In genomic region chr7:6930787-6931186, GRCh38 we compare ENCODE assay signal across 8 cellular contexts.
DNase-seq lines count a peak whose midpoint lies in the region; ATAC-seq, FAIRE-seq and TF ChIP-seq lines count a peak whose summit lies in the region.
"Not testable (repeated sequence)": the region's sequence is repeated elsewhere in the genome, so short reads cannot be mapped to it uniquely, and the experiment has no call there.

No MANE protein-coding gene starts in this region.

- not testable (repeated sequence) for TF ChIP-seq EP300 in H1 (IDR thresholded peaks at IDR 0.05; ENCODE audit: borderline replicate concordance in 1 of 2, low read depth in 2 of 2, low read length in 2 of 2); sigmoid colon (IDR thresholded peaks at IDR 0.05); tibial nerve (IDR thresholded peaks at IDR 0.05)

- 18% methylated on average over 9 of the region's 11 CpGs; no CpG with 5 or more reads in 1 of the 2 experiments for WGBS in H1 (ENCODE audit: extremely low coverage in 1 of 2, insufficient coverage in 1 of 2, insufficient read length in 1 of 2, insufficient replicate concordance in 2 of 2, low coverage in 1 of 2, low lambda C conversion rate in 2 of 2, missing lambda C conversion rate in 1 of 2), 2 experiments
- 10% methylated on average over 8 of the region's 11 CpGs for WGBS in liver
- 3 to 9% methylated on average over 9 to 10 of the region's 11 CpGs for WGBS in sigmoid colon, 2 donors
- WGBS in tibial nerve, 2 donors: 8 to 9% methylated on average over 11 of the region's 11 CpGs

- peak; percentile 23 for DNase-seq in Daoy (ENCODE audit: low read depth)
- DNase-seq in NCI-H1092 treated with DMSO at 0.1 percent for 48 hours (lab: John Stamatoyannopoulos, UW): peak; percentile 42
- peak; percentile 63 for DNase-seq in WERI-Rb-1
- DNase-seq in activated T-cell treated with anti-CD3 and anti-CD28 coated beads, Interleukin-2, amount 50 U/mL, for 72 hours: peak; percentile 46 to 47
- peak in 1 of 2 experiments; percentile 82 for DNase-seq in H1 (ENCODE audit: low read depth in 1 of 2, low spot score in 2 of 2)
- not testable (repeated sequence) for DNase-seq in sigmoid colon
- DNase-seq in tibial nerve (ENCODE audit: low spot score in 2 of 2): peak; percentile 21 to 44

- TF ChIP-seq CTCF in WERI-Rb-1 (IDR thresholded peaks at IDR 0.05; ENCODE audit: low read depth, low read length) (peak; percentile 37; the same call in 1 of the 2 replicates), H1 (IDR thresholded peaks at IDR 0.05; ENCODE audit: control extremely low read depth in 1 of 3, insufficient read depth in 1 of 3, low read depth in 1 of 3, low read length in 3 of 3) (peak in 1 of 3 experiments; percentile 21; a peak in 1 of 4 replicates), liver (IDR thresholded peaks at IDR 0.05; ENCODE audit: low read depth, low read length, missing input control) (peak; percentile 16), sigmoid colon (IDR thresholded peaks at IDR 0.05) (peak in 3 of 4 experiments; percentile 13 to 56 (median 26)), tibial nerve (IDR thresholded peaks at IDR 0.05) (peak in 3 of 5 experiments; percentile 21 to 37 (median 25))

- not testable (repeated sequence) for ATAC-seq in activated T-cell treated with anti-CD3 and anti-CD28 coated beads, Interleukin-2, amount 50 U/mL, for 72 hours (replicated peaks in 1 of 2)

- CTCF ChIA-PET in H1 (lab: Charles Lee; ENCODE audit: partially characterized antibody): interaction anchor here (0.9 to 1.3 kb wide), 2 partner anchors 272 to 421 kb away, joined by 3 read pairs; no protein-coding TSS in a partner anchor

- not testable (repeated sequence) for H2BK5ac ChIP-seq in H1 (ENCODE audit: low read depth, low read length)

- H3K4me2 ChIP-seq in H1 (ENCODE audit: insufficient read depth in 1 of 2, low read depth in 2 of 2, low read length in 2 of 2): not testable (repeated sequence)

- H3K27me3 ChIP-seq in WERI-Rb-1 (ENCODE audit: insufficient read depth, low read depth, severe bottlenecking); H1 (replicated peaks in 1 of 4; ENCODE audit: control insufficient read depth in 3 of 4, extremely low read depth in 1 of 4, insufficient read depth in 3 of 4, low read length in 3 of 4); liver (ENCODE audit: control insufficient read depth in 4 of 4, insufficient read depth in 4 of 4, low read length in 3 of 4); sigmoid colon; tibial nerve: not testable (repeated sequence)

- not testable (repeated sequence) for H3K36me3 Mint-ChIP-seq in activated T-cell treated with anti-CD3 and anti-CD28 coated beads, Interleukin-2, amount 50 U/mL, for 72 hours (ENCODE audit: insufficient read depth in 2 of 2)

- H3K23me2 ChIP-seq in H1 (ENCODE audit: low read depth, low read length): not testable (repeated sequence)

- peaks cover 11% of the 10 kb centered on the region for H3K4me1 Mint-ChIP-seq in activated T-cell treated with anti-CD3 and anti-CD28 coated beads, Interleukin-2, amount 50 U/mL, for 72 hours (ENCODE audit: low read depth)

- TF ChIP-seq POLR2A in H1 (IDR thresholded peaks at IDR 0.05; ENCODE audit: control extremely low read depth in 1 of 2, low read depth in 2 of 2, low read length in 2 of 2); sigmoid colon (IDR thresholded peaks at IDR 0.05); tibial nerve (IDR thresholded peaks at IDR 0.05): not testable (repeated sequence)

- not testable (repeated sequence) for H2AFZ ChIP-seq in H1 (ENCODE audit: low read length)

- H2BK15ac ChIP-seq in H1 (ENCODE audit: low read length): not testable (repeated sequence)

- H3K27ac ChIP-seq in WERI-Rb-1; H1 (ENCODE audit: low read depth, low read length); liver (ENCODE audit: low read depth in 1 of 2, low read length in 2 of 2); sigmoid colon; tibial nerve: not testable (repeated sequence)

- not testable (repeated sequence) for H2BK120ac ChIP-seq in H1 (replicated peaks; ENCODE audit: low read depth, low read length)

- not testable (repeated sequence) for H2BK12ac ChIP-seq in H1 (ENCODE audit: low read depth, low read length)

- H3K9ac ChIP-seq in H1 (replicated peaks in 1 of 4; ENCODE audit: extremely low read depth in 1 of 4, low read depth in 3 of 4, low read length in 3 of 4); liver (ENCODE audit: low read depth in 1 of 2, low read length in 2 of 2): not testable (repeated sequence)

- not testable (repeated sequence) for H3K27ac Mint-ChIP-seq in activated T-cell treated with anti-CD3 and anti-CD28 coated beads, Interleukin-2, amount 50 U/mL, for 72 hours

- H3K18ac ChIP-seq in H1 (ENCODE audit: extremely low read depth, low read length): not testable (repeated sequence)

- H4K5ac ChIP-seq in H1 (ENCODE audit: insufficient read length, low read depth, low read length): not testable (repeated sequence)

- POLR2A ChIA-PET in H1 (lab: Charles Lee; ENCODE audit: partially characterized antibody): not testable (repeated sequence)

- not testable (repeated sequence) for H3K36me3 ChIP-seq in WERI-Rb-1; H1 (ENCODE audit: control insufficient read depth in 2 of 4, insufficient read depth in 4 of 4, low read length in 3 of 4); liver (ENCODE audit: control insufficient read depth in 4 of 4, insufficient read depth in 3 of 4, low read depth in 1 of 4, low read length in 3 of 4); sigmoid colon; tibial nerve

- not testable (repeated sequence) for H3K9me3 Mint-ChIP-seq in activated T-cell treated with anti-CD3 and anti-CD28 coated beads, Interleukin-2, amount 50 U/mL, for 72 hours

- TF ChIP-seq RAD21 in H1 (IDR thresholded peaks at IDR 0.05 in 1 of 2, conservative IDR thresholded peaks at IDR 0.05 in 1 of 2; ENCODE audit: low read depth in 2 of 2, low read length in 2 of 2): peak; percentile 26 to 39; a peak in 3 of 4 replicates
- TF ChIP-seq RAD21 in liver (IDR thresholded peaks at IDR 0.05): peak in 1 of 2 donors; percentile 21

- H3K79me1 ChIP-seq in H1 (ENCODE audit: low read depth, low read length): not testable (repeated sequence)

- not testable (repeated sequence) for FAIRE-seq in H1 (lab: Jason Lieb, UNC)

- not testable (repeated sequence) for H3K4me1 ChIP-seq in H1 (replicated peaks in 1 of 4; ENCODE audit: control insufficient read depth in 3 of 4, insufficient read depth in 4 of 4, low read length in 3 of 4); liver (ENCODE audit: control insufficient read depth in 4 of 4, insufficient read depth in 4 of 4, low read length in 3 of 4); sigmoid colon; tibial nerve

- peak overlapping the region in 1 of 2 donors; percentile 1 for H3K4me3 Mint-ChIP-seq in activated T-cell treated with anti-CD3 and anti-CD28 coated beads, Interleukin-2, amount 50 U/mL, for 72 hours

- not testable (repeated sequence) for H3K14ac ChIP-seq in H1 (ENCODE audit: insufficient read length)

- H2BK20ac ChIP-seq in H1 (ENCODE audit: low read length): not testable (repeated sequence)

- H2AK5ac ChIP-seq in H1 (ENCODE audit: low read depth, low read length): not testable (repeated sequence)

- not testable (repeated sequence) for H3K79me2 ChIP-seq in H1 (ENCODE audit: control insufficient read depth in 1 of 2, insufficient read depth in 2 of 2, low read length in 2 of 2)

- H3K4ac ChIP-seq in H1 (replicated peaks; ENCODE audit: insufficient read length, low read depth, low read length): not testable (repeated sequence)

- H4K8ac ChIP-seq in H1 (ENCODE audit: extremely low read depth, insufficient read depth, low read length): not testable (repeated sequence)

- not testable (repeated sequence) for H4K91ac ChIP-seq in H1 (replicated peaks; ENCODE audit: insufficient read length, low read length)

- intact Hi-C loops in sigmoid colon (cut with DNase I): not testable (repeated sequence)

- not testable (repeated sequence) for H3K56ac ChIP-seq in H1 (replicated peaks; ENCODE audit: insufficient read length, low read depth, low read length)

- H3K23ac ChIP-seq in H1 (ENCODE audit: insufficient read length): not testable (repeated sequence)

- not testable (repeated sequence) for H3K27me3 Mint-ChIP-seq in activated T-cell treated with anti-CD3 and anti-CD28 coated beads, Interleukin-2, amount 50 U/mL, for 72 hours (ENCODE audit: low read depth)

- not testable (repeated sequence) for H3K9me3 ChIP-seq in WERI-Rb-1 (ENCODE audit: severe bottlenecking); H1 (ENCODE audit: insufficient read depth in 2 of 2, low read depth in 1 of 2, low read length in 1 of 2); liver (ENCODE audit: control insufficient read depth in 4 of 4, low read length in 3 of 4); sigmoid colon; tibial nerve

- H4K20me1 ChIP-seq in H1 (replicated peaks in 1 of 2; ENCODE audit: control insufficient read depth in 1 of 2, insufficient read depth in 2 of 2, low read length in 2 of 2): not testable (repeated sequence)

- H3K4me3 ChIP-seq in WERI-Rb-1 (ENCODE audit: low read depth, low read length); H1 (ENCODE audit: extremely low read depth in 1 of 4, insufficient read depth in 2 of 4, low read depth in 3 of 4, low read length in 4 of 4); liver (ENCODE audit: low read depth in 1 of 3, low read length in 3 of 3); sigmoid colon; tibial nerve: not testable (repeated sequence)
